22 cellular contexts compared by ENCODE assay signal in the genomic region with DNA sequence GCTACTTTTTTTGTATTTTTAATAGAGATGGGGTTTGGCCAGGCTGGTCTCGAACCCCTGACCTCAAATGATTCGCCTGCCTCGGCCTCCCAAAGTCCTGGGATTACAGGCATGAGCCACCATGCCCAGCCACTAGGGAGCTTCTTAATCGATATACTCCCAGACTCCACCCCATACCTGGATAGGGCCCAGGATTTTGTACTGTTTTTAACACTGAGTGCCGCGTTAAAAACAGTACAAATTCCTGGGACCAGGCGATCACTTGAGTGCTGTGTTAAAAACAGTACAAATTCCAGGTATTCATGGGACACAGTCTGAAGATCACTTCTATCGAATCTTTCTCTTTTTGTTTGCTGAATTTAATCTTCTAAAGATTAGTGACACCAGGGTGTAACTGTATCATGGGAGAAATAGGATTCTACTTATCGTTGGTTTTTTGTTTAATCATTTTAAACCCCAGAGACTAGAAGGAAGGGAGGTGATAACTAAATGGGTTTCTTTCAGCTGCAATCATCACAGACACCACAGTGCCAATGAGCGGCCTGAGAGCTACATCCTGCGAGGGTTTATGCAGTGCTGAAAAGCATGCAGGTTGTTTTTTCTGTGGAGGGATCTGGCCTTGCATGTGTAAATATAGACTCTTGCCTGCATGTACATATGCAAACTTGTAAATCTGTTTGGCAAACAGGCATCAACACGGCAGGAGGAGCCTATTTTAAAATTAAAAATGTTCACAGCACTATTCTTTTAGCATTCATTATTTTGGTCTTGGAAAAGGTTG.
DNase-seq lines count a peak whose midpoint lies in the region; TF ChIP-seq lines count a peak whose summit lies in the region.
"Had no signal": no experiment of that assay in that cellular context is flagged by ENCODE, and none has a peak within 500 bp of the region (broad histone marks: within the 10 kb centered on the region; RNA-seq: fewer than 3 reads in every experiment).

No MANE protein-coding gene starts in this region.

- H3K27ac ChIP-seq in breast epithelium (no peak overlapping the region), endodermal cell (ENCODE audit: low read depth, low read length) (no peak overlapping the region), hepatocyte (no peak overlapping the region)
- H3K27ac ChIP-seq: Peyer's patch had no signal

- no peak for TF ChIP-seq CTCF in breast epithelium (IDR thresholded peaks at IDR 0.05)
- TF ChIP-seq CTCF in endodermal cell (conservative IDR thresholded peaks at IDR 0.05), result peak; percentile 36
- no peak for TF ChIP-seq CTCF in hepatocyte (IDR thresholded peaks at IDR 0.05; ENCODE audit: poor library complexity)

- H3K36me3 Mint-ChIP-seq in endodermal cell (ENCODE audit: low read depth), result no peaks in the 10 kb centered on the region

- no peak overlapping the region for H3K4me2 ChIP-seq in hepatocyte

- H3K4me1 ChIP-seq in breast epithelium, result no peaks in the 10 kb centered on the region
- peaks cover 11% of the 10 kb centered on the region for H3K4me1 ChIP-seq in endodermal cell (ENCODE audit: control insufficient read depth, insufficient read depth, low read length)
- no peaks in the 10 kb centered on the region for H3K4me1 ChIP-seq in hepatocyte (ENCODE audit: insufficient read depth)
- H3K4me1 ChIP-seq: Peyer's patch had no signal

- in situ Hi-C loops in T47D (cut with HindIII; ENCODE audit: low pct_unique_long_range_greater_than_20kb, low sequenced_read_pairs), result no loop called here

- H3K9me2 ChIP-seq in hepatocyte (replicated peaks; ENCODE audit: insufficient read depth), result no peaks in the 10 kb centered on the region

- H3K27ac Mint-ChIP-seq in endodermal cell, result peak overlapping the region; percentile 32

- peaks cover 42% of the 10 kb centered on the region for H3K4me1 Mint-ChIP-seq in endodermal cell
- H3K4me1 Mint-ChIP-seq: CD8-positive, alpha-beta memory T cell had no signal

- intact Hi-C loops in breast epithelium (cut with DNase I; ENCODE audit: low total_unique reads), result no loop called here

- TF ChIP-seq POLR2A in breast epithelium (IDR thresholded peaks at IDR 0.05), result no peak

- no peaks in the 10 kb centered on the region for H4K20me1 ChIP-seq in hepatocyte (ENCODE audit: insufficient read depth, poor library complexity, severe bottlenecking)

- H3K4me3 Mint-ChIP-seq in endodermal cell, result no peak overlapping the region
- H3K4me3 Mint-ChIP-seq: CD8-positive, alpha-beta memory T cell had no signal

- H3K79me2 ChIP-seq in hepatocyte, result no peaks in the 10 kb centered on the region

- H3K4me3 ChIP-seq in breast epithelium (no peak overlapping the region), endodermal cell (ENCODE audit: low read length) (no peak overlapping the region), hepatocyte (no peak overlapping the region)
- H3K4me3 ChIP-seq: Peyer's patch had no signal

- H3K27me3 Mint-ChIP-seq in endodermal cell (ENCODE audit: insufficient read depth), result peaks cover 11% of the 10 kb centered on the region

- no peak overlapping the region for H3K9ac ChIP-seq in endodermal cell (ENCODE audit: extremely low read depth, low read length, poor library complexity, severe bottlenecking)

- no peaks in the 10 kb centered on the region for H3K9me3 Mint-ChIP-seq in endodermal cell

- WGBS in endodermal cell (ENCODE audit: insufficient coverage in 1 of 2, insufficient read length in 1 of 2), 2 experiments, result 68 to 74% methylated on average over 11 to 12 of the region's 12 CpGs
- WGBS in hepatocyte (ENCODE audit: low lambda C conversion rate, missing lambda C conversion rate), result 66% methylated on average over 12 of the region's 12 CpGs

- H3K36me3 ChIP-seq in breast epithelium (no peaks in the 10 kb centered on the region), endodermal cell (ENCODE audit: control insufficient read depth, insufficient read depth, low read length) (no peaks in the 10 kb centered on the region), hepatocyte (replicated peaks; ENCODE audit: insufficient read depth, low read depth) (no peaks in the 10 kb centered on the region)
- H3K36me3 ChIP-seq: Peyer's patch had no signal

- DNase-seq in T47D (ENCODE audit: low read depth in 1 of 2, low spot score in 1 of 2) (peak; percentile 46 to 58), breast epithelium (ENCODE audit: low spot score in 2 of 2) (no peak), HuH-7.5 (ENCODE audit: low spot score) (peak; percentile 22), endodermal cell (peak; percentile 62), hepatocyte (ENCODE audit: low spot score) (peak; percentile 7), inferior parietal cortex (ENCODE audit: extremely low spot score) (no peak), KG1 (lab: John Stamatoyannopoulos, UW) (no peak)
- no peak for DNase-seq in stimulated activated CD4-positive, alpha-beta T cell treated with anti-CD3 and anti-CD28 coated beads, Interleukin-4, amount 100 ng/mL, for 24 hours
- DNase-seq: 8988T; C1 segment of cervical spinal cord; Calu3; CD8-positive, alpha-beta memory T cell; DMS153; HCEC 1CT; KBM-7; NCI-H1105; NCI-H146; NCI-H2029; NCI-H226; NCI-H510A treated with DMSO at 0.1 percent for 48 hours; NCI-H774; Peyer's patch had no signal

- no peak overlapping the region for H2AFZ ChIP-seq in hepatocyte

- H3K27me3 ChIP-seq in breast epithelium, result no peaks in the 10 kb centered on the region
- no peaks in the 10 kb centered on the region for H3K27me3 ChIP-seq in endodermal cell (ENCODE audit: control insufficient read depth, insufficient read depth, low read length, poor library complexity, severe bottlenecking)
- no peaks in the 10 kb centered on the region for H3K27me3 ChIP-seq in hepatocyte
- H3K27me3 ChIP-seq: Peyer's patch had no signal

- H3K9me3 ChIP-seq in breast epithelium (no peaks in the 10 kb centered on the region), endodermal cell (ENCODE audit: control insufficient read depth, low read length) (no peaks in the 10 kb centered on the region), hepatocyte (ENCODE audit: low read depth) (no peaks in the 10 kb centered on the region)
- H3K9me3 ChIP-seq: Peyer's patch had no signal

Comparison
In these comparisons a context has a peak if more than half of its experiments do, and no peak if none do; other contexts are left out.
1. DNase-seq: peak in T47D (2 of 2), HuH-7.5 (single experiment), endodermal cell (single experiment) and hepatocyte (single experiment); none in breast epithelium (0 of 2), stimulated activated CD4-positive, alpha-beta T cell treated with anti-CD3 and anti-CD28 coated beads, Interleukin-4, amount 100 ng/mL, for 24 hours (single experiment), inferior parietal cortex (single experiment) and KG1 (single experiment).